Comparison of ENCODE assay signal across 14 cellular contexts in the genomic region with DNA sequence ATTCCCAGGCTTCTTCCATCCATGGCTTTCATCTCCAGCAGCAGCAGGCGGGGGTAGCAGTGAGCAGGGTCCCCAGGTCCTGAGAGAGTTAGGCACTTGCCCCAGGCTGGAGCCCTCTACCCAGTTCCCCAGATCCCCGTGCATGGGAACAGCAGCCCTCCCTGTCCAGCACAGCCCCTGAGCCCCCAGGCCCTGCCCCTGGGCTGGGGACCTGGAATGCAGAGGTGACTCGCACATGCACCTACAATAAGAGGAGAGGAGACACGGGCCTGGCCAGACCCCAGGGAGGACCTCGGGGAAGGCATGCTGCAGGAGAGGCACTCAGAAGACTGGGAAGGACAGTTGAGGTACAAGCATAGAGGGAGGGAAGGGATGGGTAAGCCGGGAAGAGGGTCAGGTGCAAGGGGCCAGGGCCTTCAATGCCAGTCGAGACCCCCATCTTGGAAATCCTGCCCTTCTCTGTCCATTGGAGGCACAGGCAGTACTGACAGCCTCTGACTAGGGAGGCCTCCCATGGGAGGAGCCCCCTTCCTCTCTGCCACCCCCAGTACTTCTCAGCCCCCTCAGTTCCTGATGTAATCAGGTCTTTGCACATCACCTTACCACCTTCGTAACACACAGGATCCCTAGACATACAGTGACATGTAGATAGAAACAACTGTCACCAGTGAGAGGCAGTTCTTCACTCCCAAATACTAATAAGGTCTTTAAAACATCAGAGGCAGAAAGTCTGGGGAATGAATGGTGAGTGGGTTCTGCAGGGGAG.
DNase-seq lines count a peak whose midpoint lies in the region; ATAC-seq, FAIRE-seq and TF ChIP-seq lines count a peak whose summit lies in the region.
"Had no signal": no experiment of that assay in that cellular context is flagged by ENCODE, and none has a peak within 500 bp of the region (broad histone marks: within the 10 kb centered on the region; RNA-seq: fewer than 3 reads in every experiment).

No MANE protein-coding gene starts in this region.

- peaks cover 25% of the 10 kb centered on the region for H3K4me1 Mint-ChIP-seq in activated CD4-positive, alpha-beta T cell treated with anti-CD3 and anti-CD28 coated beads, Interleukin-2, amount 10 ng/mL, durations not matched to agents 7 days and 5 days
- peaks cover under 1% of the 10 kb centered on the region for H3K4me1 Mint-ChIP-seq in activated CD4-positive, alpha-beta T cell treated with anti-CD3 and anti-CD28 coated beads, Interleukin-2, amount 10 ng/mL, durations not matched to agents 24 days and 14 days
- H3K4me1 Mint-ChIP-seq in activated naive CD8-positive, alpha-beta T cell treated with anti-CD3 and anti-CD28 coated beads, Interleukin-2, amount 50 U/mL, for 24 hours, result peaks cover 12% of the 10 kb centered on the region

- H3K36me3 ChIP-seq in kidney (ENCODE audit: control insufficient read depth in 1 of 2, insufficient read depth in 2 of 2, low read length in 2 of 2), result no peaks in the 10 kb centered on the region
- no peaks in the 10 kb centered on the region for H3K36me3 ChIP-seq in neutrophil
- no peaks in the 10 kb centered on the region for H3K36me3 ChIP-seq in prostate gland

- H3K9me3 ChIP-seq in kidney (ENCODE audit: control insufficient read depth in 1 of 2, low read length in 2 of 2) (no peaks in the 10 kb centered on the region), neutrophil (no peaks in the 10 kb centered on the region), prostate gland (no peaks in the 10 kb centered on the region)

- peaks cover 23% of the 10 kb centered on the region for H3K27me3 Mint-ChIP-seq in activated CD4-positive, alpha-beta T cell treated with anti-CD3 and anti-CD28 coated beads, Interleukin-2, amount 10 ng/mL, durations not matched to agents 7 days and 5 days
- peaks cover 64% of the 10 kb centered on the region for H3K27me3 Mint-ChIP-seq in activated CD4-positive, alpha-beta T cell treated with anti-CD3 and anti-CD28 coated beads, Interleukin-2, amount 10 ng/mL, durations not matched to agents 24 days and 14 days
- peaks cover 10% of the 10 kb centered on the region for H3K27me3 Mint-ChIP-seq in activated naive CD8-positive, alpha-beta T cell treated with anti-CD3 and anti-CD28 coated beads, Interleukin-2, amount 50 U/mL, for 24 hours

- no peak overlapping the region for H3K4me3 Mint-ChIP-seq in activated CD4-positive, alpha-beta T cell treated with anti-CD3 and anti-CD28 coated beads, Interleukin-2, amount 10 ng/mL, durations not matched to agents 7 days and 5 days
- H3K4me3 Mint-ChIP-seq in activated CD4-positive, alpha-beta T cell treated with anti-CD3 and anti-CD28 coated beads, Interleukin-2, amount 10 ng/mL, durations not matched to agents 24 days and 14 days, result no peak overlapping the region
- no peak overlapping the region for H3K4me3 Mint-ChIP-seq in activated naive CD8-positive, alpha-beta T cell treated with anti-CD3 and anti-CD28 coated beads, Interleukin-2, amount 50 U/mL, for 24 hours
- H3K4me3 Mint-ChIP-seq: H9 had no signal

- no peak for DNase-seq in activated CD4-positive, alpha-beta T cell treated with anti-CD3 and anti-CD28 coated beads, Interleukin-2, amount 10 ng/mL, durations not matched to agents 7 days and 5 days
- DNase-seq in activated CD4-positive, alpha-beta T cell treated with anti-CD3 and anti-CD28 coated beads, Interleukin-2, amount 10 ng/mL, durations not matched to agents 24 days and 14 days, result no peak
- DNase-seq in activated naive CD8-positive, alpha-beta T cell treated with anti-CD3 and anti-CD28 coated beads, Interleukin-2, amount 50 U/mL, for 24 hours, result no peak
- DNase-seq in kidney, result peak; percentile 44
- DNase-seq in prostate gland (ENCODE audit: low spot score), result no peak
- DNase-seq: DMS53, GF-D8, GM23248, H9 had no signal

- no peak overlapping the region for H3K9ac ChIP-seq in kidney (ENCODE audit: low read length in 2 of 2)
- H3K9ac ChIP-seq: GM23248 had no signal

- TF ChIP-seq CTCF in kidney (IDR thresholded peaks at IDR 0.05; ENCODE audit: borderline replicate concordance, extremely low read depth, insufficient read depth) (no peak), neutrophil (IDR thresholded peaks at IDR 0.05) (no peak), prostate gland (IDR thresholded peaks at IDR 0.05) (no peak)

- H3K27ac Mint-ChIP-seq in activated CD4-positive, alpha-beta T cell treated with anti-CD3 and anti-CD28 coated beads, Interleukin-2, amount 10 ng/mL, durations not matched to agents 7 days and 5 days, result peak overlapping the region; percentile 28
- H3K27ac Mint-ChIP-seq in activated CD4-positive, alpha-beta T cell treated with anti-CD3 and anti-CD28 coated beads, Interleukin-2, amount 10 ng/mL, durations not matched to agents 24 days and 14 days, result no peak overlapping the region
- no peak overlapping the region for H3K27ac Mint-ChIP-seq in activated naive CD8-positive, alpha-beta T cell treated with anti-CD3 and anti-CD28 coated beads, Interleukin-2, amount 50 U/mL, for 24 hours

- H3K36me3 Mint-ChIP-seq in activated CD4-positive, alpha-beta T cell treated with anti-CD3 and anti-CD28 coated beads, Interleukin-2, amount 10 ng/mL, durations not matched to agents 7 days and 5 days (ENCODE audit: low read depth), result peaks cover 21% of the 10 kb centered on the region
- no peaks in the 10 kb centered on the region for H3K36me3 Mint-ChIP-seq in activated CD4-positive, alpha-beta T cell treated with anti-CD3 and anti-CD28 coated beads, Interleukin-2, amount 10 ng/mL, durations not matched to agents 24 days and 14 days (ENCODE audit: low read depth)
- H3K36me3 Mint-ChIP-seq in activated naive CD8-positive, alpha-beta T cell treated with anti-CD3 and anti-CD28 coated beads, Interleukin-2, amount 50 U/mL, for 24 hours (ENCODE audit: low read depth), result peaks cover 6% of the 10 kb centered on the region

- TF ChIP-seq POLR2A in prostate gland (IDR thresholded peaks at IDR 0.05), result no peak

- no peak overlapping the region for H3K4me3 ChIP-seq in kidney (ENCODE audit: low read length in 2 of 2)
- H3K4me3 ChIP-seq in neutrophil (ENCODE audit: low read depth in 1 of 2, low read length in 1 of 2), result no peak overlapping the region
- no peak overlapping the region for H3K4me3 ChIP-seq in prostate gland
- H3K4me3 ChIP-seq: GM23248 had no signal

- peaks cover 8% of the 10 kb centered on the region for H3K9me3 Mint-ChIP-seq in activated CD4-positive, alpha-beta T cell treated with anti-CD3 and anti-CD28 coated beads, Interleukin-2, amount 10 ng/mL, durations not matched to agents 7 days and 5 days
- peaks cover 6% of the 10 kb centered on the region for H3K9me3 Mint-ChIP-seq in activated CD4-positive, alpha-beta T cell treated with anti-CD3 and anti-CD28 coated beads, Interleukin-2, amount 10 ng/mL, durations not matched to agents 24 days and 14 days
- H3K9me3 Mint-ChIP-seq in activated naive CD8-positive, alpha-beta T cell treated with anti-CD3 and anti-CD28 coated beads, Interleukin-2, amount 50 U/mL, for 24 hours, result peaks cover 7% of the 10 kb centered on the region

- intact Hi-C loops in activated CD4-positive, alpha-beta T cell treated with anti-CD3 and anti-CD28 coated beads, Interleukin-2, amount 10 ng/mL, durations not matched to agents 24 days and 14 days (cut with micrococcal nuclease), result no loop called here
- intact Hi-C loops in kidney (cut with DNase I) (no loop called here), prostate gland (cut with DNase I) (no loop called here)

- POLR2A ChIA-PET in activated CD4-positive, alpha-beta T cell treated with anti-CD3 and anti-CD28 coated beads, Interleukin-2, amount 10 ng/mL, durations not matched to agents 7 days and 5 days (lab: Charles Lee), result no interaction called here

- H3K27me3 ChIP-seq in neutrophil (no peaks in the 10 kb centered on the region), prostate gland (replicated peaks; ENCODE audit: insufficient read depth) (no peaks in the 10 kb centered on the region)

- H3K4me1 ChIP-seq in kidney (ENCODE audit: control insufficient read depth in 1 of 2, insufficient read depth in 1 of 2, low read depth in 1 of 2, low read length in 2 of 2) (no peaks in the 10 kb centered on the region), neutrophil (ENCODE audit: control insufficient read depth in 1 of 2, insufficient read depth in 1 of 2, low read depth in 1 of 2, low read length in 1 of 2) (peaks cover 55 to 67% of the 10 kb centered on the region in 2 experiments), prostate gland (replicated peaks) (no peaks in the 10 kb centered on the region)

- FAIRE-seq in kidney (lab: Jason Lieb, UNC), result no peak
- FAIRE-seq: GM19239 had no signal

- WGBS in prostate gland, result 92% methylated on average over 8 of the region's 8 CpGs

- H3K27ac ChIP-seq in kidney (ENCODE audit: low read depth in 2 of 2, low read length in 2 of 2), result no peak overlapping the region
- peak overlapping the region; percentile 32 for H3K27ac ChIP-seq in neutrophil
- H3K27ac ChIP-seq in prostate gland, result no peak overlapping the region
- H3K27ac ChIP-seq: 22Rv1, GM23248 had no signal

- ATAC-seq in activated naive CD8-positive, alpha-beta T cell treated with anti-CD3 and anti-CD28 coated beads, Interleukin-2, amount 50 U/mL, for 24 hours, result peak; percentile 4
- ATAC-seq in HG02884 (IDR thresholded peaks at IDR 0.05; ENCODE audit: unreplicated experiment), result no peak
- no peak for ATAC-seq in GM21717 (IDR thresholded peaks at IDR 0.05; ENCODE audit: unreplicated experiment)

- CTCF ChIA-PET in activated CD4-positive, alpha-beta T cell treated with anti-CD3 and anti-CD28 coated beads, Interleukin-2, amount 10 ng/mL, durations not matched to agents 7 days and 5 days (lab: Charles Lee), result no interaction called here
